Comparison of ENCODE assay signal across 9 cellular contexts in genomic region chr11:86800076-86800955, GRCh38. TPM values are rescaled to one million over a fixed set of nuclear protein-coding genes. Genes with fewer than 3 reads are reported as not detected.
A peak's percentile ranks its signal among the peaks of the same experiment; 100 is the strongest.
DNase-seq lines count a peak whose midpoint lies in the region; ATAC-seq, FAIRE-seq and TF ChIP-seq lines count a peak whose summit lies in the region.
"Had no signal": no experiment of that assay in that cellular context is flagged by ENCODE, and none has a peak within 500 bp of the region (broad histone marks: within the 10 kb centered on the region; RNA-seq: fewer than 3 reads in every experiment).

TSS of gene PRSS23 (plus strand) at chr11:86800542. CDS start at chr11:86807644, 7,102 bp downstream.

- no peak within 1 kb of the TSS for H4K5ac ChIP-seq in mesendoderm (ENCODE audit: low read length)

- no peaks in the 10 kb centered on the region for H3K9me3 Mint-ChIP-seq in IgD-negative memory B cell
- no peaks in the 10 kb centered on the region for H3K9me3 Mint-ChIP-seq in WTC11
- peaks cover 4% of the 10 kb centered on the region for H3K9me3 Mint-ChIP-seq in endothelial cell (ENCODE audit: unreplicated experiment)
- H3K9me3 Mint-ChIP-seq in stimulated activated naive CD8-positive, alpha-beta T cell treated with anti-CD3 and anti-CD28 coated beads, Interleukin-15, Interleukin-2, amounts not matched to agents 100 ng/mL and 50 ng/mL, for 24 hours, result no peaks in the 10 kb centered on the region

- peak within 1 kb of the TSS; percentile 78 for H3K56ac ChIP-seq in mesendoderm (ENCODE audit: low read length)

- no peaks in the 10 kb centered on the region for H3K79me1 ChIP-seq in mesendoderm (ENCODE audit: low read length)

- H3K27ac Mint-ChIP-seq in IgD-negative memory B cell (no peak within 1 kb of the TSS), WTC11 (no peak within 1 kb of the TSS), endothelial cell (ENCODE audit: unreplicated experiment) (no peak within 1 kb of the TSS)
- H3K27ac Mint-ChIP-seq in stimulated activated naive CD8-positive, alpha-beta T cell treated with anti-CD3 and anti-CD28 coated beads, Interleukin-15, Interleukin-2, amounts not matched to agents 100 ng/mL and 50 ng/mL, for 24 hours, result no peak within 1 kb of the TSS

- H3K4me1 ChIP-seq in mesendoderm (ENCODE audit: control insufficient read depth, low read depth, low read length), result peaks cover 5% of the 10 kb centered on the region

- no peak within 1 kb of the TSS for H3K27ac ChIP-seq in mesendoderm (ENCODE audit: low read depth, low read length)

- peak within 1 kb of the TSS; percentile 20 for H3K4me3 ChIP-seq in mesendoderm (ENCODE audit: low read length)

- H2BK5ac ChIP-seq in mesendoderm (ENCODE audit: low read length), result no peak within 1 kb of the TSS

- ATAC-seq in WTC11, result peak; percentile 74

- FAIRE-seq in urothelium cell line (lab: Jason Lieb, UNC), result no peak
- FAIRE-seq: colon had no signal

- no peak within 1 kb of the TSS for H3K4ac ChIP-seq in mesendoderm (ENCODE audit: low read depth, low read length)

- H3K79me2 ChIP-seq in mesendoderm (ENCODE audit: control insufficient read depth, insufficient read depth, low read length), result no peaks in the 10 kb centered on the region

- CTCF ChIA-PET in WTC11 (lab: Charles Lee), result interaction anchor here (0.6 to 5.5 kb wide), 8 partner anchors 11 to 440 kb away, joined by 4 to 30 read pairs (median 4); partner anchors contain the start of gene ME3

- WGBS in mesendoderm (ENCODE audit: extremely low coverage, insufficient coverage, low lambda C conversion rate), result no CpG with 5 or more reads among the region's 97 CpGs

- H3K4me1 Mint-ChIP-seq in IgD-negative memory B cell (peaks cover 0 to 6% (median 0%) of the 10 kb centered on the region in 3 donors), WTC11 (peaks cover 21% of the 10 kb centered on the region), endothelial cell (ENCODE audit: unreplicated experiment) (peaks cover 17% of the 10 kb centered on the region)
- peaks cover 51% of the 10 kb centered on the region for H3K4me1 Mint-ChIP-seq in stimulated activated naive CD8-positive, alpha-beta T cell treated with anti-CD3 and anti-CD28 coated beads, Interleukin-15, Interleukin-2, amounts not matched to agents 100 ng/mL and 50 ng/mL, for 24 hours (ENCODE audit: low read depth)

- peak; percentile 9 for DNase-seq in SIG-M5 treated with dmso at 0.1 percent for 504 hours (lab: John Stamatoyannopoulos, UW; ENCODE audit: unreplicated experiment)
- no peak for DNase-seq in SIG-M5 (lab: John Stamatoyannopoulos, UW)
- peak; percentile 71 for DNase-seq in WTC11 (ENCODE audit: low spot score)
- peak; percentile 46 for DNase-seq in endothelial cell (ENCODE audit: low spot score)
- DNase-seq in mesendoderm, result peak; percentile 68
- DNase-seq in urothelium cell line (ENCODE audit: low spot score), result no peak

- H2BK120ac ChIP-seq in mesendoderm (ENCODE audit: low read depth, low read length), result no peak within 1 kb of the TSS

- no peak for TF ChIP-seq CTCF in WTC11 (IDR thresholded peaks at IDR 0.05)
- TF ChIP-seq CTCF in endothelial cell (IDR thresholded peaks at IDR 0.05; ENCODE audit: unreplicated experiment), result no peak

- no peak within 1 kb of the TSS for H2AK5ac ChIP-seq in mesendoderm (ENCODE audit: low read length)

- H3K18ac ChIP-seq in mesendoderm (ENCODE audit: low read length), result peak within 1 kb of the TSS; percentile 42

- H3K27me3 Mint-ChIP-seq in IgD-negative memory B cell (peaks cover 31% of the 10 kb centered on the region), WTC11 (ENCODE audit: low read depth) (peaks cover 39% of the 10 kb centered on the region), endothelial cell (ENCODE audit: unreplicated experiment) (peaks cover 5% of the 10 kb centered on the region)
- peaks cover 76% of the 10 kb centered on the region for H3K27me3 Mint-ChIP-seq in stimulated activated naive CD8-positive, alpha-beta T cell treated with anti-CD3 and anti-CD28 coated beads, Interleukin-15, Interleukin-2, amounts not matched to agents 100 ng/mL and 50 ng/mL, for 24 hours

- H3K23ac ChIP-seq in mesendoderm (ENCODE audit: low read length), result no peak within 1 kb of the TSS

- H2BK15ac ChIP-seq in mesendoderm (replicated peaks; ENCODE audit: low read depth), result no peak within 1 kb of the TSS

- POLR2A ChIA-PET in WTC11 (lab: Charles Lee), result interaction anchor here (0.6 to 0.9 kb wide), 2 partner anchors 21 to 51 kb away, joined by 3 read pairs; no protein-coding TSS in a partner anchor

- H3K4me2 ChIP-seq in mesendoderm (ENCODE audit: low read length), result peak within 1 kb of the TSS; percentile 52

- H3K4me3 Mint-ChIP-seq in IgD-negative memory B cell, result peak within 1 kb of the TSS in 3 of 4 donors; percentile 65 to 72 (median 70)
- H3K4me3 Mint-ChIP-seq in WTC11, result peak within 1 kb of the TSS; percentile 73
- peak within 1 kb of the TSS; percentile 87 for H3K4me3 Mint-ChIP-seq in endothelial cell (ENCODE audit: unreplicated experiment)
- peak within 1 kb of the TSS; percentile 78 for H3K4me3 Mint-ChIP-seq in stimulated activated naive CD8-positive, alpha-beta T cell treated with anti-CD3 and anti-CD28 coated beads, Interleukin-15, Interleukin-2, amounts not matched to agents 100 ng/mL and 50 ng/mL, for 24 hours

- H3K36me3 Mint-ChIP-seq in IgD-negative memory B cell (no peaks in the 10 kb centered on the region), WTC11 (no peaks in the 10 kb centered on the region), endothelial cell (ENCODE audit: low read depth, unreplicated experiment) (no peaks in the 10 kb centered on the region)
- H3K36me3 Mint-ChIP-seq in stimulated activated naive CD8-positive, alpha-beta T cell treated with anti-CD3 and anti-CD28 coated beads, Interleukin-15, Interleukin-2, amounts not matched to agents 100 ng/mL and 50 ng/mL, for 24 hours (ENCODE audit: low read depth), result no peaks in the 10 kb centered on the region

- no peaks in the 10 kb centered on the region for H3K36me3 ChIP-seq in mesendoderm (ENCODE audit: control insufficient read depth, insufficient read depth, low read length)

- no peak within 1 kb of the TSS for H4K8ac ChIP-seq in mesendoderm (ENCODE audit: low read depth, low read length)

- peaks cover 2% of the 10 kb centered on the region for H3K27me3 ChIP-seq in mesendoderm (ENCODE audit: insufficient read depth, low read length, poor library complexity)

- H3K9ac ChIP-seq in mesendoderm (ENCODE audit: low read length), result peak within 1 kb of the TSS; percentile 65

TF ChIP-seq in WTC11, 78 proteins besides CTCF, POLR2A, EP300 and RAD21:
- TF ChIP-seq NFE2L1 (CRISPR knock-in tag; IDR thresholded peaks at IDR 0.05) (no peak), FOXP1 (CRISPR knock-in tag; IDR thresholded peaks at IDR 0.05; ENCODE audit: borderline replicate concordance) (0 out of 2 replicates have a peak, but pooled peaks have one; percentile 27), CBFB (CRISPR knock-in tag; IDR thresholded peaks at IDR 0.05; ENCODE audit: low read depth) (0 out of 2 replicates have a peak, but pooled peaks have one; percentile 24), FOXK1 (CRISPR knock-in tag; IDR thresholded peaks at IDR 0.05) (0 out of 2 replicates have a peak, but pooled peaks have one; percentile 14), ZNF138 (CRISPR knock-in tag; conservative IDR thresholded peaks at IDR 0.05) (no peak), HMGXB4 (CRISPR knock-in tag; IDR thresholded peaks at IDR 0.05) (peak; percentile 82; the same call in 1 of the 2 replicates), ZNF219 (CRISPR knock-in tag; IDR thresholded peaks at IDR 0.05; ENCODE audit: borderline replicate concordance) (no peak), MAX (CRISPR knock-in tag; IDR thresholded peaks at IDR 0.05) (peak; percentile 46; the same call in 1 of the 2 replicates), SP1 (CRISPR knock-in tag; conservative IDR thresholded peaks at IDR 0.05) (peak; percentile 79; the same call in 1 of the 2 replicates)
- TF ChIP-seq, protein P1, sequence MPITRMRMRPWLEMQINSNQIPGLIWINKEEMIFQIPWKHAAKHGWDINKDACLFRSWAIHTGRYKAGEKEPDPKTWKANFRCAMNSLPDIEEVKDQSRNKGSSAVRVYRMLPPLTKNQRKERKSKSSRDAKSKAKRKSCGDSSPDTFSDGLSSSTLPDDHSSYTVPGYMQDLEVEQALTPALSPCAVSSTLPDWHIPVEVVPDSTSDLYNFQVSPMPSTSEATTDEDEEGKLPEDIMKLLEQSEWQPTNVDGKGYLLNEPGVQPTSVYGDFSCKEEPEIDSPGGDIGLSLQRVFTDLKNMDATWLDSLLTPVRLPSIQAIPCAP (CRISPR knock-in tag; IDR thresholded peaks at IDR 0.05), result 0 out of 2 replicates have a peak, but pooled peaks have one; percentile 30
- TF ChIP-seq, protein P2, sequence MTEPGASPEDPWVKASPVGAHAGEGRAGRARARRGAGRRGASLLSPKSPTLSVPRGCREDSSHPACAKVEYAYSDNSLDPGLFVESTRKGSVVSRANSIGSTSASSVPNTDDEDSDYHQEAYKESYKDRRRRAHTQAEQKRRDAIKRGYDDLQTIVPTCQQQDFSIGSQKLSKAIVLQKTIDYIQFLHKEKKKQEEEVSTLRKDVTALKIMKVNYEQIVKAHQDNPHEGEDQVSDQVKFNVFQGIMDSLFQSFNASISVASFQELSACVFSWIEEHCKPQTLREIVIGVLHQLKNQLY (CRISPR knock-in tag; IDR thresholded peaks at IDR 0.05), result no peak
TF ChIP-seq in WTC11: peak in this region for 7.

RNA-seq across cellular contexts. Expression of gene PRSS23, which starts in this region (rescaled TPM):
- polyA plus RNA-seq in IgD-negative memory B cell, result 1.2 TPM
- total RNA-seq in WTC11 (2021) (3.4 to 4.2 TPM (median 3.5 TPM) in 3 replicates), endothelial cell (ENCODE audit: unreplicated experiment) (4.8 TPM)
- polyA plus RNA-seq in mesendoderm (2013, experiment 1 of 2), result 3.9 TPM
- polyA plus RNA-seq in mesendoderm (2013, experiment 2 of 2), result 4.1 TPM

Comparison
In these comparisons a context has a peak if more than half of its experiments do, and no peak if none do; other contexts are left out.
1. DNase-seq: peak in SIG-M5 treated with dmso at 0.1 percent for 504 hours (single experiment), WTC11 (single experiment), endothelial cell (single experiment) and mesendoderm (single experiment); none in SIG-M5 (single experiment) and urothelium cell line (single experiment).
2. Peak in every context shown above with its lines, with median percentiles within 50 percentile points of each other: H3K4me3 Mint-ChIP-seq.